8 cellular contexts compared by ENCODE assay signal in genomic region chr17:49359990-49360795, GRCh38. TPM values are rescaled to one million over a fixed set of nuclear protein-coding genes. Genes with fewer than 3 reads are reported as not detected.
DNase-seq lines count a peak whose midpoint lies in the region; ATAC-seq, FAIRE-seq and TF ChIP-seq lines count a peak whose summit lies in the region.

No MANE protein-coding gene starts in this region.

- no peak overlapping the region for H3K23ac ChIP-seq in trophoblast cell (ENCODE audit: low read length)

- H3K27ac ChIP-seq in endothelial cell of umbilical vein (ENCODE audit: insufficient read depth, low read depth, low read length) (peak overlapping the region; percentile 34), trophoblast cell (ENCODE audit: low read depth, low read length) (no peak overlapping the region)

- H3K18ac ChIP-seq in trophoblast cell (ENCODE audit: low read length), result no peak overlapping the region

- H3K4ac ChIP-seq in trophoblast cell (ENCODE audit: low read depth, low read length), result peak overlapping the region; percentile 57

- dilution Hi-C loops in endothelial cell of umbilical vein (cut with MboI; ENCODE audit: extremely low pct_ligation_motif_present, low sequenced_read_pairs), result no loop called here

- H3K9me3 ChIP-seq in endothelial cell of umbilical vein (replicated peaks; ENCODE audit: control insufficient read depth, insufficient read depth, low read length) (no peaks in the 10 kb centered on the region), trophoblast cell (ENCODE audit: insufficient read depth, low read depth, low read length) (no peaks in the 10 kb centered on the region)

- H3K4me2 ChIP-seq in endothelial cell of umbilical vein (ENCODE audit: insufficient read depth, low read length) (peak overlapping the region; percentile 83), trophoblast cell (ENCODE audit: low read length) (peak overlapping the region; percentile 69)

- no peaks in the 10 kb centered on the region for H3K9me1 ChIP-seq in endothelial cell of umbilical vein (replicated peaks; ENCODE audit: control insufficient read depth, extremely low read depth, insufficient read depth, low read length)

- POLR2A ChIA-PET in endothelial cell of umbilical vein (lab: Charles Lee), result no interaction called here

- no peak overlapping the region for H2BK120ac ChIP-seq in trophoblast cell (ENCODE audit: insufficient read depth, low read length, poor library complexity)

- WGBS in trophoblast cell (ENCODE audit: extremely low coverage, insufficient coverage, insufficient read length), result 100% methylated on average over 1 of the region's 8 CpGs

- H3K4me3 ChIP-seq in endothelial cell of umbilical vein (replicated peaks in 1 of 3; ENCODE audit: insufficient read depth in 1 of 3, low read depth in 1 of 3, low read length in 3 of 3), result peak overlapping the region; percentile 33 to 75 (median 58)
- H3K4me3 ChIP-seq in trophoblast cell (ENCODE audit: low read depth, low read length), result no peak overlapping the region

- TSS peak; percentile 23 for BruUV-seq in endothelial cell of umbilical vein (replicated peaks; lab: Mats Ljungman, UMichigan)

- CTCF ChIA-PET in endothelial cell of umbilical vein (lab: Charles Lee), result interaction anchor here (0.6 to 3.3 kb wide), 6 partner anchors 8 to 265 kb away, joined by 3 to 17 read pairs (median 4); no protein-coding TSS in a partner anchor

- ATAC-seq in GM19463 (IDR thresholded peaks at IDR 0.05; ENCODE audit: unreplicated experiment) (no peak), omental fat pad (ENCODE audit: low FRiP score) (no peak), HG03159 (IDR thresholded peaks at IDR 0.05; ENCODE audit: unreplicated experiment) (no peak), HG03039 (IDR thresholded peaks at IDR 0.05; ENCODE audit: unreplicated experiment) (no peak)

- no peak overlapping the region for H2AK5ac ChIP-seq in trophoblast cell (ENCODE audit: low read length)

- no peak overlapping the region for H2BK12ac ChIP-seq in trophoblast cell (ENCODE audit: low read length)

- H3K27me3 ChIP-seq in endothelial cell of umbilical vein (ENCODE audit: control insufficient read depth in 2 of 2, insufficient read depth in 2 of 2, low read length in 2 of 2), result no peaks in the 10 kb centered on the region
- no peaks in the 10 kb centered on the region for H3K27me3 ChIP-seq in trophoblast cell (ENCODE audit: insufficient read depth, low read length)

- H3K36me3 ChIP-seq in endothelial cell of umbilical vein (ENCODE audit: control insufficient read depth in 2 of 2, extremely low read depth in 1 of 2, insufficient read depth in 2 of 2, low read length in 2 of 2) (no peaks in the 10 kb centered on the region), trophoblast cell (ENCODE audit: control insufficient read depth in 1 of 2, insufficient read depth in 2 of 2, low read length in 2 of 2) (no peaks in the 10 kb centered on the region)

- intact Hi-C loops in endothelial cell of umbilical vein (cut with micrococcal nuclease), result no loop called here

- H3K9ac ChIP-seq in endothelial cell of umbilical vein (replicated peaks; ENCODE audit: extremely low read depth, insufficient read depth, low read length) (peak overlapping the region; percentile 64), trophoblast cell (ENCODE audit: low read length) (no peak overlapping the region)

- TF ChIP-seq CTCF in GM10266 (IDR thresholded peaks at IDR 0.05; ENCODE audit: control insufficient read depth, insufficient read depth, low read depth, missing control alignments) (no peak), endothelial cell of umbilical vein (IDR thresholded peaks at IDR 0.05; ENCODE audit: extremely low read depth in 1 of 2, insufficient read depth in 1 of 2, low read depth in 1 of 2, low read length in 2 of 2) (no peak), omental fat pad (IDR thresholded peaks at IDR 0.05) (no peak)

- no peak overlapping the region for H4K91ac ChIP-seq in trophoblast cell (ENCODE audit: low read depth, low read length)

- H2BK5ac ChIP-seq in trophoblast cell (ENCODE audit: low read depth, low read length, poor library complexity), result no peak overlapping the region

- peaks cover 9% of the 10 kb centered on the region for H3K79me1 ChIP-seq in trophoblast cell (ENCODE audit: low read length)

- H3K4me1 ChIP-seq in endothelial cell of umbilical vein (ENCODE audit: control insufficient read depth, extremely low read depth, insufficient read depth, low read length) (peaks cover 19% of the 10 kb centered on the region), trophoblast cell (ENCODE audit: control insufficient read depth in 1 of 2, insufficient read depth in 2 of 2, low read length in 2 of 2) (peaks cover 2 to 6% of the 10 kb centered on the region in 2 experiments)

- peaks cover 5% of the 10 kb centered on the region for H4K20me1 ChIP-seq in endothelial cell of umbilical vein (replicated peaks; ENCODE audit: control insufficient read depth, extremely low read depth, insufficient read depth, low read length)

- H3K79me2 ChIP-seq in endothelial cell of umbilical vein (ENCODE audit: control insufficient read depth, insufficient read depth, low read length) (peaks cover 46% of the 10 kb centered on the region), trophoblast cell (ENCODE audit: control insufficient read depth, insufficient read depth, low read length, poor library complexity) (peaks cover 11% of the 10 kb centered on the region)

- no peak overlapping the region for H3K14ac ChIP-seq in trophoblast cell (ENCODE audit: low read length)

- no peak overlapping the region for H4K12ac ChIP-seq in trophoblast cell (ENCODE audit: low read depth, low read length)

- DNase-seq in GM10266 (ENCODE audit: extremely low spot score), result peak; percentile 14
- DNase-seq in OCI-M1 (lab: John Stamatoyannopoulos, UW), result peak; percentile 60
- DNase-seq in endothelial cell of umbilical vein (ENCODE audit: low read depth, low spot score), result peak; percentile 26
- peak in 1 of 2 donors; percentile 38 for DNase-seq in trophoblast cell
- no peak for DNase-seq in omental fat pad (ENCODE audit: low spot score)

- TF ChIP-seq POLR2A in endothelial cell of umbilical vein (IDR thresholded peaks at IDR 0.05; ENCODE audit: low read depth, low read length), result no peak

- H2AFZ ChIP-seq in endothelial cell of umbilical vein (ENCODE audit: low read depth, low read length) (peak overlapping the region; percentile 11), trophoblast cell (ENCODE audit: insufficient read depth, low read length, poor library complexity) (no peak overlapping the region)

- no peak overlapping the region for H4K8ac ChIP-seq in trophoblast cell (ENCODE audit: low read depth, low read length)

- FAIRE-seq in endothelial cell of umbilical vein (lab: Jason Lieb, UNC), result no peak

TF ChIP-seq in endothelial cell of umbilical vein, 7 proteins besides CTCF, POLR2A, EP300 and RAD21:
- TF ChIP-seq POLR2AphosphoS5 (IDR thresholded peaks at IDR 0.05; ENCODE audit: insufficient read depth, low read depth, low read length), result no peak
- peak; percentile 23 for TF ChIP-seq MAX (IDR thresholded peaks at IDR 0.05; ENCODE audit: insufficient read depth, insufficient read length)
- TF ChIP-seq JUN (IDR thresholded peaks at IDR 0.05; ENCODE audit: borderline replicate concordance, insufficient read depth, insufficient read length, low read depth), result no peak
- no peak for TF ChIP-seq GATA2 (IDR thresholded peaks at IDR 0.05; ENCODE audit: insufficient read depth, insufficient read length, low read depth, low read length)
- no peak for TF ChIP-seq MYC (IDR thresholded peaks at IDR 0.05; ENCODE audit: low read depth, low read length)
- no peak for TF ChIP-seq FOS (IDR thresholded peaks at IDR 0.05; ENCODE audit: borderline replicate concordance, insufficient read depth, low read length)
- no peak for TF ChIP-seq EZH2 (IDR thresholded peaks at IDR 0.05; ENCODE audit: borderline replicate concordance, low read depth, low read length, severe bottlenecking)
TF ChIP-seq in endothelial cell of umbilical vein: peak in this region for 1.

RNA-seq across cellular contexts. Expression of gene ZNF652, which starts 1.9 kb away (rescaled TPM):
- total RNA-seq in endothelial cell of umbilical vein, result 18.2 and 18.6 TPM in 2 replicates
- 6.1 and 6.2 TPM in 2 replicates for polyA plus RNA-seq in endothelial cell of umbilical vein
- polyA plus RNA-seq in endothelial cell of umbilical vein (2011; cell fraction: cytosol; rRNA removed), result 5.1 and 5.9 TPM in 2 replicates
- 16.3 and 19.9 TPM in 2 replicates for polyA plus RNA-seq in endothelial cell of umbilical vein (2011; cell fraction: nucleus; rRNA removed)
- 4.0 and 4.1 TPM in 2 replicates for polyA plus RNA-seq in endothelial cell of umbilical vein (2012)
- 22.8 and 24.6 TPM in 2 replicates for polyA minus RNA-seq in endothelial cell of umbilical vein
- 30.3 TPM for polyA minus RNA-seq in endothelial cell of umbilical vein (2011; cell fraction: cytosol; rRNA and poly(A)+ RNA removed)
- polyA minus RNA-seq in endothelial cell of umbilical vein (2011; cell fraction: nucleus; rRNA and poly(A)+ RNA removed), result 19.1 and 23.9 TPM in 2 replicates
- 16.8 and 16.9 TPM in 2 replicates for polyA plus RNA-seq in trophoblast cell (2013)
- 10 to 100 TPM; 22.9 to 50.0 (median 31.0) TPM for total RNA-seq in omental fat pad

RNA-seq across cellular contexts. Expression of gene PHB1, which starts 54.5 kb away (rescaled TPM):
- total RNA-seq in endothelial cell of umbilical vein (222 and 231 TPM in 2 replicates), omental fat pad (100 to 1,000 TPM in 2 of 4 donors, 10 to 100 TPM in 2; 86.9 to 139 (median 111) TPM)
- 287 and 391 TPM in 2 replicates for polyA plus RNA-seq in endothelial cell of umbilical vein
- polyA plus RNA-seq in endothelial cell of umbilical vein (2011; cell fraction: cytosol; rRNA removed), result 259 and 343 TPM in 2 replicates
- polyA plus RNA-seq in endothelial cell of umbilical vein (2011; cell fraction: nucleus; rRNA removed), result 132 and 136 TPM in 2 replicates
- 347 and 407 TPM in 2 replicates for polyA plus RNA-seq in endothelial cell of umbilical vein (2012)
- 379 and 429 TPM in 2 replicates for polyA minus RNA-seq in endothelial cell of umbilical vein
- polyA minus RNA-seq in endothelial cell of umbilical vein (2011; cell fraction: cytosol; rRNA and poly(A)+ RNA removed), result 152 TPM
- polyA minus RNA-seq in endothelial cell of umbilical vein (2011; cell fraction: nucleus; rRNA and poly(A)+ RNA removed), result 32.5 and 48.3 TPM in 2 replicates
- 87.0 and 88.6 TPM in 2 replicates for polyA plus RNA-seq in trophoblast cell (2013)
